Comparison of ENCODE assay signal across 1 cellular context in the genomic region with DNA sequence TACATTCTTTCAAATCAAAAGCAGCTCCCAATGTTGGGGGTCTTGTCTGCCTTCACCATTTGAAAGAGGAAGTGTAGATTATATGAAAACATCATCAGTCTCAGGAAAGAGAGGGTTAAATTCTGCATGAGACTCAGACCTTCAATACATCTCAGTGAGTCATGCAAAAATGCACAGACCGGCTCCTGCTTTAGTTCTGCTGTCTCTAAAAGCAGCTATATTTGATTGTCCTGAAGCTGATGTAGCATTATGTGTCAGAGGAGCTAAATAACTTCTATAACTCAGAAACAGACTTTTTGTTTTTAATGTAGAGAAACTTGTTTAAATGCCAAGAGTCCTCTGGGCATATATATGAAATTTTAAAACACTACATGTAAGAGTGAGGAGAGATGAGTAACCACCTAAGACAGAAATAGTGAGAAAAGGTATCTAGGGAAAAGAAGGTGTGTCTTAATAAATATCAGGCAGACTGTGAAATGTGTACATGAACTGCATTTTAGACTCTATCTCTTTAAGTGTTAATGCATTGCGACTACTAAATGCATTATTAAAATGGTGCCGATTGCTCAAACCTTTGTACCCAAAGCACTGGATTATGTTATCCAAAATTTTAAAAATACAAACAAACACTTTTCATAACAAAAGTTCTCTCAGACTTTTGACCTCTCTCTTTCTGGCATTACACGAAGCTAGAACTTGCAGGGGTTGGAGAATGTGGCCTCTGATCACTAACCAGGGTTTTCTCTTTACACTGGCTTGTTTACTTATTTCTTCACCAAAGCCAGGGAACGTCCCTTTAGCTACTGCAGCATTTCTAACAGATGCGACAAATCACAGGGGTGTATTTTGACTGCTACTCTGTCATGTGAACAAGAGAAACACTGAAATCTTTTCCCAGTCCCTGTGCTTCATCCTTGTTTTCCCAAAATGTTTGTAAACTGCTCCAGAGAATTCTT.
A peak's percentile ranks its signal among the peaks of the same experiment; 100 is the strongest.
TF ChIP-seq lines count a peak whose summit lies in the region.

No MANE protein-coding gene starts in this region.

TF ChIP-seq in liver, 16 proteins besides CTCF, POLR2A, EP300 and RAD21 (continued from another document):
- TF ChIP-seq, protein P1, sequence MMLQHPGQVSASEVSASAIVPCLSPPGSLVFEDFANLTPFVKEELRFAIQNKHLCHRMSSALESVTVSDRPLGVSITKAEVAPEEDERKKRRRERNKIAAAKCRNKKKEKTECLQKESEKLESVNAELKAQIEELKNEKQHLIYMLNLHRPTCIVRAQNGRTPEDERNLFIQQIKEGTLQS (IDR thresholded peaks at IDR 0.05) = no peak
- peak; percentile 94 for TF ChIP-seq HNF4A (conservative IDR thresholded peaks at IDR 0.05)
- TF ChIP-seq YY1 (IDR thresholded peaks at IDR 0.05) = peak; percentile 80
- peak in 1 of 2 donors; percentile 63 for TF ChIP-seq EGR1 (IDR thresholded peaks at IDR 0.05; ENCODE audit: low read depth in 2 of 2)
- TF ChIP-seq JUND (IDR thresholded peaks at IDR 0.05) = peak in 1 of 2 donors; percentile 73
